In the genomic region with DNA sequence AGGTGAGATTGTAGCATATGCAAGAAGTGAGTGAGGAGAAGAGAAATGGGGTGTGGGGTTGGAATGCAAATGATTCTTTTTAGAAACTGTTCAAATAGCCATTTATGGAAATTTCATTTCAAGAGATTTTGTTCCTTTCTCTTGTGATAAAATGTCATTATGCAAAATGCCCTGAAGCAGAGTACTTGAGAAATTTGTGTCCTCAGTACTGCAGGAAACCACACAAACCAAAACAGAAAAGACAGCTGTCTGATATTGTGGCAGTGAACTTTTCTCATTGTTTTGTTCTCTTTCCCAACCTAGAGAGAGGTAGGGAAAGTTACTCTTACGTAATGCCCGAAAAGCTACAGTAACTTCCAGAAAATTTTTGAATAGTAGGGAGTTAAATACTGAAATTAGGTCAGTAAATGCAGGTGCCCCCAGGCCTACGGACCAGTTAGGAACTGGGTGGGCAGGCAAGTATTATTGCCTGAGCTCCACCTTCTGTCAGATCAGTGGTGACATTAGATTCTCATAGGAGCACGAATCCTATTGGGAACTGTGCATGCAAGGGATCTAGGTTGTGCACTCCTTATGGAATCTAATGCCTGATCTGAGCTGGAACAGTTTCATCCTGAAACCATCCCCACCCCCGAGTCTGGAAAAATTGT, we compare ENCODE assay signal across 9 cellular contexts. TPM values are rescaled to one million over a fixed set of nuclear protein-coding genes. Genes with fewer than 3 reads are reported as not detected.
DNase-seq lines count a peak whose midpoint lies in the region; ATAC-seq and TF ChIP-seq lines count a peak whose summit lies in the region.
"Had no signal": no experiment of that assay in that cellular context is flagged by ENCODE, and none has a peak within 500 bp of the region (broad histone marks: within the 10 kb centered on the region; RNA-seq: fewer than 3 reads in every experiment).

No MANE protein-coding gene starts in this region.

- DNase-seq in HFFc6, result no peak
- DNase-seq in LHCN-M2 (ENCODE audit: low read depth), result peak; percentile 85
- DNase-seq in nephron progenitor cell, result no peak
- no peak for DNase-seq in SW 1271 (lab: John Stamatoyannopoulos, UW)
- no peak for DNase-seq in HCEC 1CT
- no peak for DNase-seq in SHP77 treated with DMSO at 0.1 percent for 48 hours (lab: John Stamatoyannopoulos, UW)
- no peak for DNase-seq in activated CD4-positive, alpha-beta T cell treated with anti-CD3 and anti-CD28 coated beads for 36 hours
- DNase-seq: activated gamma-delta T cell treated with Interleukin-2 at 50 U/mL for 16 hours had no signal

- intact Hi-C loops in activated CD4-positive, alpha-beta T cell treated with anti-CD3 and anti-CD28 coated beads for 36 hours (cut with DNase I, micrococcal nuclease), result no loop called here

- H3K27me3 Mint-ChIP-seq in HFFc6 (ENCODE audit: insufficient read depth) (no peaks in the 10 kb centered on the region), nephron progenitor cell (ENCODE audit: low read depth, poor library complexity) (no peaks in the 10 kb centered on the region)
- no peaks in the 10 kb centered on the region for H3K27me3 Mint-ChIP-seq in activated CD4-positive, alpha-beta T cell treated with anti-CD3 and anti-CD28 coated beads for 36 hours

- POLR2A ChIA-PET in activated CD4-positive, alpha-beta T cell treated with anti-CD3 and anti-CD28 coated beads for 36 hours (lab: Charles Lee), result no interaction called here

- CTCF ChIA-PET in activated CD4-positive, alpha-beta T cell treated with anti-CD3 and anti-CD28 coated beads for 36 hours (lab: Charles Lee), result no interaction called here

- H3K4me1 Mint-ChIP-seq in HFFc6 (ENCODE audit: low read depth) (peaks cover 33% of the 10 kb centered on the region), nephron progenitor cell (peaks cover 47% of the 10 kb centered on the region)
- peaks cover 38% of the 10 kb centered on the region for H3K4me1 Mint-ChIP-seq in activated CD4-positive, alpha-beta T cell treated with anti-CD3 and anti-CD28 coated beads for 36 hours

- H3K27ac Mint-ChIP-seq in HFFc6 (peak overlapping the region; percentile 59), nephron progenitor cell (peak overlapping the region; percentile 81)
- no peak overlapping the region for H3K27ac Mint-ChIP-seq in activated CD4-positive, alpha-beta T cell treated with anti-CD3 and anti-CD28 coated beads for 36 hours

- H3K4me3 Mint-ChIP-seq in HFFc6 (no peak overlapping the region), nephron progenitor cell (no peak overlapping the region)
- no peak overlapping the region for H3K4me3 Mint-ChIP-seq in activated CD4-positive, alpha-beta T cell treated with anti-CD3 and anti-CD28 coated beads for 36 hours

- TF ChIP-seq CTCF in HFFc6 (IDR thresholded peaks at IDR 0.05), result no peak
- TF ChIP-seq CTCF in nephron progenitor cell (IDR thresholded peaks at IDR 0.05), result no peak

- H3K36me3 Mint-ChIP-seq in HFFc6 (ENCODE audit: low read depth) (peaks cover 76% of the 10 kb centered on the region), nephron progenitor cell (ENCODE audit: low read depth) (peaks cover 100% of the 10 kb centered on the region)
- peaks cover 52% of the 10 kb centered on the region for H3K36me3 Mint-ChIP-seq in activated CD4-positive, alpha-beta T cell treated with anti-CD3 and anti-CD28 coated beads for 36 hours (ENCODE audit: low read depth)

- H3K9me3 Mint-ChIP-seq in HFFc6, result no peaks in the 10 kb centered on the region
- no peaks in the 10 kb centered on the region for H3K9me3 Mint-ChIP-seq in nephron progenitor cell
- no peaks in the 10 kb centered on the region for H3K9me3 Mint-ChIP-seq in activated CD4-positive, alpha-beta T cell treated with anti-CD3 and anti-CD28 coated beads for 36 hours (ENCODE audit: low read depth)

- ATAC-seq in GM18907 (IDR thresholded peaks at IDR 0.05; ENCODE audit: unreplicated experiment), result peak; percentile 95
- ATAC-seq in activated CD4-positive, alpha-beta T cell treated with anti-CD3 and anti-CD28 coated beads for 36 hours, result no peak

RNA-seq across cellular contexts. Expression of a gene that starts 34.0 kb away (rescaled TPM):
- total RNA-seq in HFFc6 (2021; fragmentation: NEBNext Ultra II Directional; extraction: Animal tissue kit (Norgen Biotek cat#: 25700)), result 10 to 100 TPM; 76.8 to 87.4 (median 82.5) TPM
- total RNA-seq in LHCN-M2 (2014; rRNA removed), result 109 and 220 TPM in 2 replicates
- polyA plus RNA-seq in LHCN-M2 (2012), result 51.3 TPM
- 100 to 1,000 TPM in 1 of 2 experiments, 10 to 100 TPM in 1; 71.4 to 101 TPM for total RNA-seq in activated CD4-positive, alpha-beta T cell treated with anti-CD3 and anti-CD28 coated beads for 36 hours
